In genomic region chr4:48748949-48749596, GRCh38 we compare ENCODE assay signal across 1 cellular context.
TF ChIP-seq lines count a peak whose summit lies in the region.

No MANE protein-coding gene starts in this region.

TF ChIP-seq in IMR-90, 13 proteins besides CTCF, POLR2A, EP300 and RAD21 (continued from another document):
- TF ChIP-seq ELK1 (IDR thresholded peaks at IDR 0.05; ENCODE audit: borderline replicate concordance, low read depth, low read length) (no peak), RCOR1 (IDR thresholded peaks at IDR 0.05; ENCODE audit: insufficient replicate concordance, low read length) (no peak), FOS (IDR thresholded peaks at IDR 0.05; ENCODE audit: low read depth, low read length) (no peak), MAZ (IDR thresholded peaks at IDR 0.05; ENCODE audit: borderline replicate concordance, low read depth, low read length) (no peak), CHD1 (IDR thresholded peaks at IDR 0.05; ENCODE audit: low read depth, low read length) (no peak)
